Comparison of ENCODE assay signal across 1 cellular context in genomic region chr7:157273208-157274202, GRCh38.
TF ChIP-seq lines count a peak whose summit lies in the region.

No MANE protein-coding gene starts in this region.

TF ChIP-seq in GM12878, 131 proteins besides CTCF, POLR2A, EP300 and RAD21 (continued from another document):
- TF ChIP-seq CUX1 (IDR thresholded peaks at IDR 0.05; ENCODE audit: insufficient replicate concordance, low read depth, low read length): no peak
- TF ChIP-seq IRF4 (IDR thresholded peaks at IDR 0.05; ENCODE audit: low read depth, low read length): no peak
- no peak for TF ChIP-seq HCFC1 (IDR thresholded peaks at IDR 0.05; ENCODE audit: low read length)
- TF ChIP-seq BHLHE40 (IDR thresholded peaks at IDR 0.05; ENCODE audit: borderline replicate concordance in 1 of 2, low read depth in 2 of 2, low read length in 1 of 2): peak; percentile 30 to 55; a peak in 2 of 4 replicates
- TF ChIP-seq ATF3 (IDR thresholded peaks at IDR 0.05; ENCODE audit: borderline replicate concordance, extremely low read depth, low read depth, low read length): no peak
- 0 out of 2 replicates have a peak, but pooled peaks have one; percentile 36 for TF ChIP-seq YY1 (IDR thresholded peaks at IDR 0.05; ENCODE audit: low read depth, low read length)
- TF ChIP-seq SMARCA5 (IDR thresholded peaks at IDR 0.05): peak; percentile 75; the same call in 1 of the 2 replicates
- TF ChIP-seq LARP7 (IDR thresholded peaks at IDR 0.05): 0 out of 2 replicates have a peak, but pooled peaks have one; percentile 37
